Comparison of ENCODE assay signal across 1 cellular context in the genomic region with DNA sequence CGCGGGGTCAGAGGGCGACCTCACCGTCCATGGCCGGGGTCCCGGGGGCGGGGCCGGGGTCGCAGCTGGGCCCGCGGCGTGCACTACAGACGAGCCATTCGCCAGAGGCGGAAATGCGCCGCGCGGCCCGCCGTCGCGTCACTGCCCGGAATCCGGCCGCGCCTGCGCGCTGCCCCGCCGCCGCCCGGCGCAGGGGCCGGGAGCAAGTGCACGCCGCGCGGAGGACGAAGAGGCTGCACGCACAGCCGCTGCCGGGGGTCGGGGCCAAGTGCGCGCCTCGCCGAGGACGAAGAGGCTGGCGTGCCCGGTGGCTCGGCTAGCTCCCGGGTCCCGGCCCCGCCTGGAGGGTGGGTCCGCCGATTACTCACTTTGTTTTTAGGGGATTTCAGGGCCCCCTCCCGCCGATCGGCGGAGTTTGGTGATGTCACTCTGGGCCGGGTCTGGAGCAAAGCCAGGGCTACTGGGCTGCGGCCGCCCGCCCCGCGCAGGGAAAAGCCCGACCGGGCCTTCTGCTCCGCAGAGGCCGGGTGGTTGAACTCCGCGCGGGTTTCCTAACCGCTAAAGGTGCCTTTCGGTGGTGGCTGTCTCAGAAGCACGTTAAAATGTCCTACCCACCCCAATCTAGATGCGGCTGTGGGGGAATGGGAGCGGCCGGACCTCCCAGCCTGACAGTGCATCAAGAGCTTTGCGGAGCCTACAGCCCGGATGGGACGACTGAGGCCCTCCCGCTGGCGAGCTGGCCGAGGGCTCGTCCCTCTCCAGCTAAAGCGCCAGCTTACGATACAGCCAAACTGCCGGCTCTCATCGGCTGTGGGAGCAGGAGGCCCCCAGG.
TF ChIP-seq lines count a peak whose summit lies in the region.

A gene (minus strand): TSS at position 115 of the 832 bp plus-strand sequence. CDS start 84 bp downstream, at position 31.

TF ChIP-seq in K562, 482 proteins besides CTCF, POLR2A, EP300 and RAD21 (continued from another document and continues in another):
- TF ChIP-seq, protein P1, sequence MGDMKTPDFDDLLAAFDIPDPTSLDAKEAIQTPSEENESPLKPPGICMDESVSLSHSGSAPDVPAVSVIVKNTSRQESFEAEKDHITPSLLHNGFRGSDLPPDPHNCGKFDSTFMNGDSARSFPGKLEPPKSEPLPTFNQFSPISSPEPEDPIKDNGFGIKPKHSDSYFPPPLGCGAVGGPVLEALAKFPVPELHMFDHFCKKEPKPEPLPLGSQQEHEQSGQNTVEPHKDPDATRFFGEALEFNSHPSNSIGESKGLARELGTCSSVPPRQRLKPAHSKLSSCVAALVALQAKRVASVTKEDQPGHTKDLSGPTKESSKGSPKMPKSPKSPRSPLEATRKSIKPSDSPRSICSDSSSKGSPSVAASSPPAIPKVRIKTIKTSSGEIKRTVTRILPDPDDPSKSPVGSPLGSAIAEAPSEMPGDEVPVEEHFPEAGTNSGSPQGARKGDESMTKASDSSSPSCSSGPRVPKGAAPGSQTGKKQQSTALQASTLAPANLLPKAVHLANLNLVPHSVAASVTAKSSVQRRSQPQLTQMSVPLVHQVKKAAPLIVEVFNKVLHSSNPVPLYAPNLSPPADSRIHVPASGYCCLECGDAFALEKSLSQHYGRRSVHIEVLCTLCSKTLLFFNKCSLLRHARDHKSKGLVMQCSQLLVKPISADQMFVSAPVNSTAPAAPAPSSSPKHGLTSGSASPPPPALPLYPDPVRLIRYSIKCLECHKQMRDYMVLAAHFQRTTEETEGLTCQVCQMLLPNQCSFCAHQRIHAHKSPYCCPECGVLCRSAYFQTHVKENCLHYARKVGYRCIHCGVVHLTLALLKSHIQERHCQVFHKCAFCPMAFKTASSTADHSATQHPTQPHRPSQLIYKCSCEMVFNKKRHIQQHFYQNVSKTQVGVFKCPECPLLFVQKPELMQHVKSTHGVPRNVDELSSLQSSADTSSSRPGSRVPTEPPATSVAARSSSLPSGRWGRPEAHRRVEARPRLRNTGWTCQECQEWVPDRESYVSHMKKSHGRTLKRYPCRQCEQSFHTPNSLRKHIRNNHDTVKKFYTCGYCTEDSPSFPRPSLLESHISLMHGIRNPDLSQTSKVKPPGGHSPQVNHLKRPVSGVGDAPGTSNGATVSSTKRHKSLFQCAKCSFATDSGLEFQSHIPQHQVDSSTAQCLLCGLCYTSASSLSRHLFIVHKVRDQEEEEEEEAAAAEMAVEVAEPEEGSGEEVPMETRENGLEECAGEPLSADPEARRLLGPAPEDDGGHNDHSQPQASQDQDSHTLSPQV (IDR thresholded peaks at IDR 0.05) = peak; percentile 12; the same call in 1 of the 2 replicates
- TF ChIP-seq ZNF212 (CRISPR knock-in tag; IDR thresholded peaks at IDR 0.05) (no peak), PHF8 (IDR thresholded peaks at IDR 0.05; ENCODE audit: borderline replicate concordance, low read length) (peak; percentile 83), HCFC1 (IDR thresholded peaks at IDR 0.05; ENCODE audit: low read depth, low read length) (peak; percentile 37; the same call in 1 of the 2 replicates), SP1 (CRISPR knock-in tag; IDR thresholded peaks at IDR 0.05) (0 out of 2 replicates have a peak, but pooled peaks have one; percentile 34), TEAD1 (CRISPR knock-in tag; IDR thresholded peaks at IDR 0.05) (no peak; a peak in 1 of 4 replicates), NFIC (IDR thresholded peaks at IDR 0.05) (peak; percentile 97), ERF (CRISPR knock-in tag; IDR thresholded peaks at IDR 0.05) (no peak), FOSL1 (tag; conservative IDR thresholded peaks at IDR 0.05) (peak; percentile 77), ZNF316 (IDR thresholded peaks at IDR 0.05) (no peak), ZNF282 (CRISPR knock-in tag; IDR thresholded peaks at IDR 0.05) (peak; percentile 58; the same call in 1 of the 2 replicates), ZNF444 (CRISPR knock-in tag; IDR thresholded peaks at IDR 0.05) (no peak), ARID1B (IDR thresholded peaks at IDR 0.05) (peak; percentile 6; the same call in 1 of the 2 replicates), CBFB (CRISPR knock-in tag; IDR thresholded peaks at IDR 0.05) (no peak), BCOR (IDR thresholded peaks at IDR 0.05) (peak; percentile 71; the same call in 1 of the 2 replicates), SUPT5H (IDR thresholded peaks at IDR 0.05) (peak; percentile 77), PTBP1 (IDR thresholded peaks at IDR 0.05; ENCODE audit: low read depth, low read length) (no peak), NR2C2 (CRISPR knock-in tag; IDR thresholded peaks at IDR 0.05) (peak; percentile 3; the same call in 1 of the 2 replicates), NR2C2 (tag; IDR thresholded peaks at IDR 0.05) (peak; percentile 83), ZSCAN32 (CRISPR knock-in tag; IDR thresholded peaks at IDR 0.05) (no peak), CCAR2 (IDR thresholded peaks at IDR 0.05; ENCODE audit: low read depth, low read length) (no peak)
- TF ChIP-seq, protein P2, sequence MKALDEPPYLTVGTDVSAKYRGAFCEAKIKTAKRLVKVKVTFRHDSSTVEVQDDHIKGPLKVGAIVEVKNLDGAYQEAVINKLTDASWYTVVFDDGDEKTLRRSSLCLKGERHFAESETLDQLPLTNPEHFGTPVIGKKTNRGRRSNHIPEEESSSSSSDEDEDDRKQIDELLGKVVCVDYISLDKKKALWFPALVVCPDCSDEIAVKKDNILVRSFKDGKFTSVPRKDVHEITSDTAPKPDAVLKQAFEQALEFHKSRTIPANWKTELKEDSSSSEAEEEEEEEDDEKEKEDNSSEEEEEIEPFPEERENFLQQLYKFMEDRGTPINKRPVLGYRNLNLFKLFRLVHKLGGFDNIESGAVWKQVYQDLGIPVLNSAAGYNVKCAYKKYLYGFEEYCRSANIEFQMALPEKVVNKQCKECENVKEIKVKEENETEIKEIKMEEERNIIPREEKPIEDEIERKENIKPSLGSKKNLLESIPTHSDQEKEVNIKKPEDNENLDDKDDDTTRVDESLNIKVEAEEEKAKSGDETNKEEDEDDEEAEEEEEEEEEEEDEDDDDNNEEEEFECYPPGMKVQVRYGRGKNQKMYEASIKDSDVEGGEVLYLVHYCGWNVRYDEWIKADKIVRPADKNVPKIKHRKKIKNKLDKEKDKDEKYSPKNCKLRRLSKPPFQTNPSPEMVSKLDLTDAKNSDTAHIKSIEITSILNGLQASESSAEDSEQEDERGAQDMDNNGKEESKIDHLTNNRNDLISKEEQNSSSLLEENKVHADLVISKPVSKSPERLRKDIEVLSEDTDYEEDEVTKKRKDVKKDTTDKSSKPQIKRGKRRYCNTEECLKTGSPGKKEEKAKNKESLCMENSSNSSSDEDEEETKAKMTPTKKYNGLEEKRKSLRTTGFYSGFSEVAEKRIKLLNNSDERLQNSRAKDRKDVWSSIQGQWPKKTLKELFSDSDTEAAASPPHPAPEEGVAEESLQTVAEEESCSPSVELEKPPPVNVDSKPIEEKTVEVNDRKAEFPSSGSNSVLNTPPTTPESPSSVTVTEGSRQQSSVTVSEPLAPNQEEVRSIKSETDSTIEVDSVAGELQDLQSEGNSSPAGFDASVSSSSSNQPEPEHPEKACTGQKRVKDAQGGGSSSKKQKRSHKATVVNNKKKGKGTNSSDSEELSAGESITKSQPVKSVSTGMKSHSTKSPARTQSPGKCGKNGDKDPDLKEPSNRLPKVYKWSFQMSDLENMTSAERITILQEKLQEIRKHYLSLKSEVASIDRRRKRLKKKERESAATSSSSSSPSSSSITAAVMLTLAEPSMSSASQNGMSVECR (CRISPR knock-in tag; IDR thresholded peaks at IDR 0.05) = no peak; the same call in 1 of the 2 replicates
- TF ChIP-seq, protein P3, sequence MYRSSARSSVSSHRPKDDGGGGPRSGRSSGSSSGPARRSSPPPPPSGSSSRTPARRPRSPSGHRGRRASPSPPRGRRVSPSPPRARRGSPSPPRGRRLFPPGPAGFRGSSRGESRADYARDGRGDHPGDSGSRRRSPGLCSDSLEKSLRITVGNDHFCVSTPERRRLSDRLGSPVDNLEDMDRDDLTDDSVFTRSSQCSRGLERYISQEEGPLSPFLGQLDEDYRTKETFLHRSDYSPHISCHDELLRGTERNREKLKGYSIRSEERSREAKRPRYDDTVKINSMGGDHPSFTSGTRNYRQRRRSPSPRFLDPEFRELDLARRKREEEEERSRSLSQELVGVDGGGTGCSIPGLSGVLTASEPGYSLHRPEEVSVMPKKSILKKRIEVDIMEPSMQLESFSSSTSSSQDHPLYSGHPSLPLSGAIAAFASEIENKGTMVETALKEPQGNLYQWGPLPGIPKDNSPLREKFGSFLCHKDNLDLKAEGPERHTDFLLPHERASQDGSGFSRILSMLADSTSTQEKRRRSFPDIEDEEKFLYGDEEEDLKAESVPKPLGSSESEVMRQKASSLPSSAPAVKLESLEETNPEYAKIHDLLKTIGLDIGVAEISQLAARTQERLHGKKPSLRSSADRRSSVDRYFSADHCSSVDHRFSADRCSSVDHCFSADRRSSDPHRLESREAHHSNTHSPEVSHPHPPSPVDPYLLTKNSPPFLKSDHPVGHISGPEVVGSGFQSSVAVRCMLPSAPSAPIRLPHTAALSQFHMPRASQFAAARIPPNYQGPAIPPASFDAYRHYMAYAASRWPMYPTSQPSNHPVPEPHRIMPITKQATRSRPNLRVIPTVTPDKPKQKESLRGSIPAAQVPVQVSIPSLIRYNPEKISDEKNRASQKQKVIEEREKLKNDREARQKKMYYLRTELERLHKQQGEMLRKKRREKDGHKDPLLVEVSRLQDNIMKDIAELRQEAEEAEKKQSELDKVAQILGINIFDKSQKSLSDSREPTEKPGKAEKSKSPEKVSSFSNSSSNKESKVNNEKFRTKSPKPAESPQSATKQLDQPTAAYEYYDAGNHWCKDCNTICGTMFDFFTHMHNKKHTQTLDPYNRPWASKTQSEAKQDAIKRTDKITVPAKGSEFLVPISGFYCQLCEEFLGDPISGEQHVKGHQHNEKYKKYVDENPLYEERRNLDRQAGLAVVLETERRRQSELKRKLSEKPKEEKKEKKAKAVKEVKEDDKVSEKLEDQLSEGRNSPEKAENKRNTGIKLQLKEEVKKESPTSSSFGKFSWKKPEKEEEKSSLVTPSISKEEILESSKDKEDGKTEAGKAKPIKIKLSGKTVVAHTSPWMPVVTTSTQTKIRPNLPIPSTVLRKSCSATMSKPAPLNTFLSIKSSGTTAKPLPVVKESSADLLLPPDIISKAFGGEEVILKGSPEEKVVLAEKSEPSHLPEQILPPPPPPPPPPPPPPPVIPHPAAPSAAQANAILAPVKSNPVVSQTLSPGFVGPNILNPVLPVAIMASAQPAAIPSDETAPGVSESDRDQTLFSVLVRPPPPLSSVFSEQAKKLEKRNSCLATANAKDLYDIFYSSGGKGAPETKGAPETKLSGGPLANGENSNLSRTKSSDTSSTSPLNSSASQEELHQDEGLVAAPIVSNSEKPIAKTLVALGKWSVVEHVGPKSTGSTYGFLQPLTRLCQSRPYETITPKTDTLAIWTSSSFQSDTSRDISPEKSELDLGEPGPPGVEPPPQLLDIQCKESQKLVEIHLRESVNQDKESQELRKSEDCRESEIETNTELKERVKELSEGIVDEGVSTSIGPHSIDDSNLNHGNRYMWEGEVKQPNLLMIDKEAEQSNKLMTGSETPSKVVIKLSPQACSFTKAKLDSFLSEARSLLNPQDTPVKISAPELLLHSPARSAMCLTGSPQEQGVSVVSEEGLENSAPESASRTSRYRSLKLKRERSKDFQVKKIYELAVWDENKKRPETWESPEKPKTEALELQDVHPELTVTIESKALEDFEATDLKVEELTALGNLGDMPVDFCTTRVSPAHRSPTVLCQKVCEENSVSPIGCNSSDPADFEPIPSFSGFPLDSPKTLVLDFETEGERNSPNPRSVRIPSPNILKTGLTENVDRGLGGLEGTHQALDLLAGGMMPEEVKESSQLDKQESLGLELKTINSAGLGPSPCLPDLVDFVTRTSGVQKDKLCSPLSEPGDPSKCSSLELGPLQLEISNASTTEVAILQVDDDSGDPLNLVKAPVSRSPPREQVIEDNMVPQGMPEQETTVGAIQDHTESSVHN (IDR thresholded peaks at IDR 0.05; ENCODE audit: borderline replicate concordance in 1 of 2, low read depth in 1 of 2) = no peak
- TF ChIP-seq, protein P4, sequence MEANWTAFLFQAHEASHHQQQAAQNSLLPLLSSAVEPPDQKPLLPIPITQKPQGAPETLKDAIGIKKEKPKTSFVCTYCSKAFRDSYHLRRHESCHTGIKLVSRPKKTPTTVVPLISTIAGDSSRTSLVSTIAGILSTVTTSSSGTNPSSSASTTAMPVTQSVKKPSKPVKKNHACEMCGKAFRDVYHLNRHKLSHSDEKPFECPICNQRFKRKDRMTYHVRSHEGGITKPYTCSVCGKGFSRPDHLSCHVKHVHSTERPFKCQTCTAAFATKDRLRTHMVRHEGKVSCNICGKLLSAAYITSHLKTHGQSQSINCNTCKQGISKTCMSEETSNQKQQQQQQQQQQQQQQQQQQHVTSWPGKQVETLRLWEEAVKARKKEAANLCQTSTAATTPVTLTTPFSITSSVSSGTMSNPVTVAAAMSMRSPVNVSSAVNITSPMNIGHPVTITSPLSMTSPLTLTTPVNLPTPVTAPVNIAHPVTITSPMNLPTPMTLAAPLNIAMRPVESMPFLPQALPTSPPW (CRISPR knock-in tag; IDR thresholded peaks at IDR 0.05) = peak; percentile 82
- TF ChIP-seq, protein P5, sequence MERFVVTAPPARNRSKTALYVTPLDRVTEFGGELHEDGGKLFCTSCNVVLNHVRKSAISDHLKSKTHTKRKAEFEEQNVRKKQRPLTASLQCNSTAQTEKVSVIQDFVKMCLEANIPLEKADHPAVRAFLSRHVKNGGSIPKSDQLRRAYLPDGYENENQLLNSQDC (CRISPR knock-in tag; IDR thresholded peaks at IDR 0.05) = peak; percentile 64; the same call in 1 of the 2 replicates
- TF ChIP-seq, protein P6, sequence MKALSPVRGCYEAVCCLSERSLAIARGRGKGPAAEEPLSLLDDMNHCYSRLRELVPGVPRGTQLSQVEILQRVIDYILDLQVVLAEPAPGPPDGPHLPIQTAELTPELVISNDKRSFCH (CRISPR knock-in tag; IDR thresholded peaks at IDR 0.05) = no peak
- TF ChIP-seq, protein P6 (tag; IDR thresholded peaks at IDR 0.05) = 0 out of 2 replicates have a peak, but pooled peaks have one; percentile 18
- TF ChIP-seq, protein P7, sequence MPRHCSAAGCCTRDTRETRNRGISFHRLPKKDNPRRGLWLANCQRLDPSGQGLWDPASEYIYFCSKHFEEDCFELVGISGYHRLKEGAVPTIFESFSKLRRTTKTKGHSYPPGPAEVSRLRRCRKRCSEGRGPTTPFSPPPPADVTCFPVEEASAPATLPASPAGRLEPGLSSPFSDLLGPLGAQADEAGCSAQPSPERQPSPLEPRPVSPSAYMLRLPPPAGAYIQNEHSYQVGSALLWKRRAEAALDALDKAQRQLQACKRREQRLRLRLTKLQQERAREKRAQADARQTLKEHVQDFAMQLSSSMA (CRISPR knock-in tag; IDR thresholded peaks at IDR 0.05) = no peak
- TF ChIP-seq, protein P8, sequence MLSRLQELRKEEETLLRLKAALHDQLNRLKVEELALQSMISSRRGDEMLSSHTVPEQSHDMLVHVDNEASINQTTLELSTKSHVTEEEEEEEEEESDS (CRISPR knock-in tag; IDR thresholded peaks at IDR 0.05) = no peak
- TF ChIP-seq, protein P9, sequence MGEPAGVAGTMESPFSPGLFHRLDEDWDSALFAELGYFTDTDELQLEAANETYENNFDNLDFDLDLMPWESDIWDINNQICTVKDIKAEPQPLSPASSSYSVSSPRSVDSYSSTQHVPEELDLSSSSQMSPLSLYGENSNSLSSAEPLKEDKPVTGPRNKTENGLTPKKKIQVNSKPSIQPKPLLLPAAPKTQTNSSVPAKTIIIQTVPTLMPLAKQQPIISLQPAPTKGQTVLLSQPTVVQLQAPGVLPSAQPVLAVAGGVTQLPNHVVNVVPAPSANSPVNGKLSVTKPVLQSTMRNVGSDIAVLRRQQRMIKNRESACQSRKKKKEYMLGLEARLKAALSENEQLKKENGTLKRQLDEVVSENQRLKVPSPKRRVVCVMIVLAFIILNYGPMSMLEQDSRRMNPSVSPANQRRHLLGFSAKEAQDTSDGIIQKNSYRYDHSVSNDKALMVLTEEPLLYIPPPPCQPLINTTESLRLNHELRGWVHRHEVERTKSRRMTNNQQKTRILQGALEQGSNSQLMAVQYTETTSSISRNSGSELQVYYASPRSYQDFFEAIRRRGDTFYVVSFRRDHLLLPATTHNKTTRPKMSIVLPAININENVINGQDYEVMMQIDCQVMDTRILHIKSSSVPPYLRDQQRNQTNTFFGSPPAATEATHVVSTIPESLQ (CRISPR knock-in tag; IDR thresholded peaks at IDR 0.05) = no peak
